ENCODE assay signal across 1 cellular context in the genomic region with DNA sequence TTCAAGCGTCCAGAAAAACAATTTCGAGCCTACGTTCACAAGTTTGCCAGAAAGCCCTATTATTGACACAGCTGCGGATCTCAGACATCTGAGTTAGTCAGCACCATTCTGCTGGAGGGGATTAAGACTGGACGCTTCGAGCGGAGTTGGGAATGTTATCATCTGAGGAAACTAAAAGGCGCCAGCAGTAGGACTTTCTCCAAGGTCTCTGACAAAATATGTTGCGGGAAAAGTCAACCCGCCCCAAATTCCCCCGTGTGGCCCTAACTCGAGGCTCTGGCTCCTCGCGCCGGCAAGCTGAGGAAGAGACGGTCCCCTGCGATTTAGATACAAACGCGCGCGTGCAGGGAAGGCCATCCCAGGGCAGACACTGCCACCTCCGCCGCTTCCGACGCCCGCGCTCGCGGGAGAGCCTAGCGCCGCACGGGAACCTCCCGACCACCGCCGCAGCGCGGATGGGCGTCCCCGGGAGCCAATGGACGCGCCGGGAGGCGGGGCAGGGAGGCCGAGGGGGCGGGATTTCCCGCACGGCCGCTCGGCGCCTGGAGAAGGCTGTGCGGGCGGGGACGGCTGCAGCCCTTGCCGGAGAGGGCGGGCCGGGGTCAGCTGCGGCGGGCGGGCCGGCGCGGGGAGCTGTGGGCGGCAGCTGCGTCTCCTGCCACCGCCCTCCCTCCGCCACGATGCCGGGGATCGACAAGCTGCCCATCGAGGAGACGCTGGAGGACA.
TF ChIP-seq lines count a peak whose summit lies in the region.

A gene with protein sequence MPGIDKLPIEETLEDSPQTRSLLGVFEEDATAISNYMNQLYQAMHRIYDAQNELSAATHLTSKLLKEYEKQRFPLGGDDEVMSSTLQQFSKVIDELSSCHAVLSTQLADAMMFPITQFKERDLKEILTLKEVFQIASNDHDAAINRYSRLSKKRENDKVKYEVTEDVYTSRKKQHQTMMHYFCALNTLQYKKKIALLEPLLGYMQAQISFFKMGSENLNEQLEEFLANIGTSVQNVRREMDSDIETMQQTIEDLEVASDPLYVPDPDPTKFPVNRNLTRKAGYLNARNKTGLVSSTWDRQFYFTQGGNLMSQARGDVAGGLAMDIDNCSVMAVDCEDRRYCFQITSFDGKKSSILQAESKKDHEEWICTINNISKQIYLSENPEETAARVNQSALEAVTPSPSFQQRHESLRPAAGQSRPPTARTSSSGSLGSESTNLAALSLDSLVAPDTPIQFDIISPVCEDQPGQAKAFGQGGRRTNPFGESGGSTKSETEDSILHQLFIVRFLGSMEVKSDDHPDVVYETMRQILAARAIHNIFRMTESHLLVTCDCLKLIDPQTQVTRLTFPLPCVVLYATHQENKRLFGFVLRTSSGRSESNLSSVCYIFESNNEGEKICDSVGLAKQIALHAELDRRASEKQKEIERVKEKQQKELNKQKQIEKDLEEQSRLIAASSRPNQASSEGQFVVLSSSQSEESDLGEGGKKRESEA (plus strand): TSS at position 526 of the 726 bp plus-strand sequence. CDS start 155 bp downstream, at position 681.

TF ChIP-seq in HCT116, 20 proteins besides CTCF, POLR2A, EP300 and RAD21:
- TF ChIP-seq, protein P1, sequence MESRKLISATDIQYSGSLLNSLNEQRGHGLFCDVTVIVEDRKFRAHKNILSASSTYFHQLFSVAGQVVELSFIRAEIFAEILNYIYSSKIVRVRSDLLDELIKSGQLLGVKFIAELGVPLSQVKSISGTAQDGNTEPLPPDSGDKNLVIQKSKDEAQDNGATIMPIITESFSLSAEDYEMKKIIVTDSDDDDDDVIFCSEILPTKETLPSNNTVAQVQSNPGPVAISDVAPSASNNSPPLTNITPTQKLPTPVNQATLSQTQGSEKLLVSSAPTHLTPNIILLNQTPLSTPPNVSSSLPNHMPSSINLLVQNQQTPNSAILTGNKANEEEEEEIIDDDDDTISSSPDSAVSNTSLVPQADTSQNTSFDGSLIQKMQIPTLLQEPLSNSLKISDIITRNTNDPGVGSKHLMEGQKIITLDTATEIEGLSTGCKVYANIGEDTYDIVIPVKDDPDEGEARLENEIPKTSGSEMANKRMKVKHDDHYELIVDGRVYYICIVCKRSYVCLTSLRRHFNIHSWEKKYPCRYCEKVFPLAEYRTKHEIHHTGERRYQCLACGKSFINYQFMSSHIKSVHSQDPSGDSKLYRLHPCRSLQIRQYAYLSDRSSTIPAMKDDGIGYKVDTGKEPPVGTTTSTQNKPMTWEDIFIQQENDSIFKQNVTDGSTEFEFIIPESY (IDR thresholded peaks at IDR 0.05; ENCODE audit: extremely low read depth, insufficient replicate concordance, low read length) = peak; percentile 72
- TF ChIP-seq FOSL1 (IDR thresholded peaks at IDR 0.05; ENCODE audit: low read depth) (no peak), SIN3A (IDR thresholded peaks at IDR 0.05; ENCODE audit: low read depth) (peak; percentile 71), CBX3 (IDR thresholded peaks at IDR 0.05; ENCODE audit: low read depth) (peak; percentile 56), POLR2AphosphoS5 (IDR thresholded peaks at IDR 0.05; ENCODE audit: low read depth, low read length) (peak; percentile 91), YY1 (IDR thresholded peaks at IDR 0.05; ENCODE audit: extremely low read depth, insufficient replicate concordance, low read depth, low read length) (peak; percentile 37), SP1 (IDR thresholded peaks at IDR 0.05; ENCODE audit: low read depth) (peak; percentile 84), EGR1 (IDR thresholded peaks at IDR 0.05; ENCODE audit: low read depth) (peak; percentile 71), JUND (IDR thresholded peaks at IDR 0.05) (no peak)
- TF ChIP-seq, protein P2, sequence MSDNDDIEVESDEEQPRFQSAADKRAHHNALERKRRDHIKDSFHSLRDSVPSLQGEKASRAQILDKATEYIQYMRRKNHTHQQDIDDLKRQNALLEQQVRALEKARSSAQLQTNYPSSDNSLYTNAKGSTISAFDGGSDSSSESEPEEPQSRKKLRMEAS (IDR thresholded peaks at IDR 0.05) = peak; percentile 90
